ENCODE assay signal across 9 cellular contexts in the genomic region with DNA sequence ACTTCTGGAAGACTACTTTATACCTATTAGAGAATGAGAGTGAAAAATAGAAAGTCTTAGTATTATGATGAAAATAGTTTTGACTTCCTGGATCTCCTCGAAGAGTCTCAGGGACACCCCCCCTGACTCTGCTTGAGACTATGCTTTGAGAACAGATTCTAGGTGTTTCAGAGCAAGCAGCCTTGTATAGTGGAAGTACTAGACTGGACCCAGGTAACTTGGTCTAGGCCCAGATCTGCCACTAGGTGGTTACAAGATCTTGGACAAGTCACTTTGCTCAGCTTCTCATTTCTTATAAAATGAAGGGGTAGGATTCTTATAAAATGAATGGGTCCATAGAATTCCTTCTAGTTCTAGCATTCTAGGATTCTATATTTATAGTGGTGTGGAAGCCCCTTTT. TPM values are rescaled to one million over a fixed set of nuclear protein-coding genes. Genes with fewer than 3 reads are reported as not detected.
DNase-seq lines count a peak whose midpoint lies in the region; ATAC-seq and TF ChIP-seq lines count a peak whose summit lies in the region.
"Had no signal": no experiment of that assay in that cellular context is flagged by ENCODE, and none has a peak within 500 bp of the region (broad histone marks: within the 10 kb centered on the region; RNA-seq: fewer than 3 reads in every experiment).

No MANE protein-coding gene starts in this region.

- POLR2A ChIA-PET in WTC11 (lab: Charles Lee): no interaction called here

- TF ChIP-seq CTCF in WTC11 (IDR thresholded peaks at IDR 0.05): no peak

- H3K9me3 Mint-ChIP-seq in activated naive CD4-positive, alpha-beta T cell treated with anti-CD3 and anti-CD28 coated beads, Interleukin-2, amount 50 U/mL, for 72 hours: no peaks in the 10 kb centered on the region
- H3K9me3 Mint-ChIP-seq in WTC11: no peaks in the 10 kb centered on the region
- H3K9me3 Mint-ChIP-seq in stimulated activated effector memory CD8-positive, alpha-beta T cell treated with anti-CD3 and anti-CD28 coated beads, Interleukin-12 subunit alpha, Interleukin-12 subunit beta, amount 100 ng/mL, for 72 hours: no peaks in the 10 kb centered on the region
- H3K9me3 Mint-ChIP-seq: natural killer cell had no signal

- DNase-seq in activated naive CD4-positive, alpha-beta T cell treated with anti-CD3 and anti-CD28 coated beads, Interleukin-2, amount 50 U/mL, for 72 hours (ENCODE audit: low spot score in 2 of 2): no peak
- no peak for DNase-seq in activated naive CD4-positive, alpha-beta T cell treated with anti-CD3 and anti-CD28 coated beads, Interleukin-2, amount 50 U/mL, for 16 hours
- peak; percentile 15 for DNase-seq in WTC11 (ENCODE audit: low spot score)
- no peak for DNase-seq in stimulated activated effector memory CD8-positive, alpha-beta T cell treated with anti-CD3 and anti-CD28 coated beads, Interleukin-12 subunit alpha, Interleukin-12 subunit beta, amount 100 ng/mL, for 72 hours (ENCODE audit: low spot score in 2 of 2)
- no peak for DNase-seq in SIG-M5 (lab: John Stamatoyannopoulos, UW)
- no peak for DNase-seq in COLO829 (ENCODE audit: low spot score)
- DNase-seq: natural killer cell had no signal

- H3K4me1 Mint-ChIP-seq in WTC11: peaks cover 17% of the 10 kb centered on the region
- peaks cover 5% of the 10 kb centered on the region for H3K4me1 Mint-ChIP-seq in stimulated activated effector memory CD8-positive, alpha-beta T cell treated with anti-CD3 and anti-CD28 coated beads, Interleukin-12 subunit alpha, Interleukin-12 subunit beta, amount 100 ng/mL, for 72 hours

- CTCF ChIA-PET in WTC11 (lab: Charles Lee): interaction anchor here (0.7 kb wide), 1 partner anchor 8 kb away, joined by 3 read pairs; no protein-coding TSS in a partner anchor

- no peak overlapping the region for H3K27ac Mint-ChIP-seq in activated naive CD4-positive, alpha-beta T cell treated with anti-CD3 and anti-CD28 coated beads, Interleukin-2, amount 50 U/mL, for 72 hours
- no peak overlapping the region for H3K27ac Mint-ChIP-seq in WTC11
- no peak overlapping the region for H3K27ac Mint-ChIP-seq in stimulated activated effector memory CD8-positive, alpha-beta T cell treated with anti-CD3 and anti-CD28 coated beads, Interleukin-12 subunit alpha, Interleukin-12 subunit beta, amount 100 ng/mL, for 72 hours
- H3K27ac Mint-ChIP-seq: natural killer cell had no signal

- no peaks in the 10 kb centered on the region for H3K27me3 Mint-ChIP-seq in WTC11 (ENCODE audit: low read depth)

- peaks cover 0 to 11% of the 10 kb centered on the region in 2 donors for H3K36me3 Mint-ChIP-seq in activated naive CD4-positive, alpha-beta T cell treated with anti-CD3 and anti-CD28 coated beads, Interleukin-2, amount 50 U/mL, for 72 hours
- H3K36me3 Mint-ChIP-seq in WTC11: no peaks in the 10 kb centered on the region; the same call in 1 of the 2 replicates
- H3K36me3 Mint-ChIP-seq in stimulated activated effector memory CD8-positive, alpha-beta T cell treated with anti-CD3 and anti-CD28 coated beads, Interleukin-12 subunit alpha, Interleukin-12 subunit beta, amount 100 ng/mL, for 72 hours: peaks cover 12% of the 10 kb centered on the region
- H3K36me3 Mint-ChIP-seq: natural killer cell had no signal

- peak; percentile 53 to 72 for ATAC-seq in activated naive CD4-positive, alpha-beta T cell treated with anti-CD3 and anti-CD28 coated beads, Interleukin-2, amount 50 U/mL, for 72 hours
- ATAC-seq in HG03045 (IDR thresholded peaks at IDR 0.05; ENCODE audit: unreplicated experiment) (peak; percentile 81), WTC11 (peak; percentile 56), HG02759 (IDR thresholded peaks at IDR 0.05; ENCODE audit: unreplicated experiment) (no peak)
- ATAC-seq in stimulated activated effector memory CD8-positive, alpha-beta T cell treated with anti-CD3 and anti-CD28 coated beads, Interleukin-12 subunit alpha, Interleukin-12 subunit beta, amount 100 ng/mL, for 72 hours: peak; percentile 49

- no peak overlapping the region for H3K4me3 Mint-ChIP-seq in WTC11
- no peak overlapping the region for H3K4me3 Mint-ChIP-seq in stimulated activated effector memory CD8-positive, alpha-beta T cell treated with anti-CD3 and anti-CD28 coated beads, Interleukin-12 subunit alpha, Interleukin-12 subunit beta, amount 100 ng/mL, for 72 hours
- H3K4me3 Mint-ChIP-seq: natural killer cell had no signal

TF ChIP-seq in WTC11, 78 proteins besides CTCF, POLR2A, EP300 and RAD21 (continues in another document):
- TF ChIP-seq ZNF396 (CRISPR knock-in tag; IDR thresholded peaks at IDR 0.05; ENCODE audit: borderline replicate concordance) (no peak), IRF1 (CRISPR knock-in tag; IDR thresholded peaks at IDR 0.05) (no peak), NFE2L1 (CRISPR knock-in tag; IDR thresholded peaks at IDR 0.05) (no peak), ELF4 (CRISPR knock-in tag; IDR thresholded peaks at IDR 0.05; ENCODE audit: low read depth) (no peak), SP1 (CRISPR knock-in tag; conservative IDR thresholded peaks at IDR 0.05) (no peak), GRHL2 (CRISPR knock-in tag; IDR thresholded peaks at IDR 0.05; ENCODE audit: insufficient replicate concordance, severe bottlenecking) (no peak), TP53 (CRISPR knock-in tag; IDR thresholded peaks at IDR 0.05) (no peak), ZNF317 (CRISPR knock-in tag; IDR thresholded peaks at IDR 0.05; ENCODE audit: borderline replicate concordance, low read depth) (no peak), NR2C2 (CRISPR knock-in tag; IDR thresholded peaks at IDR 0.05) (no peak), ZNF121 (CRISPR knock-in tag; IDR thresholded peaks at IDR 0.05) (no peak), FOXP4 (CRISPR knock-in tag; IDR thresholded peaks at IDR 0.05) (no peak)
- TF ChIP-seq, protein P1, sequence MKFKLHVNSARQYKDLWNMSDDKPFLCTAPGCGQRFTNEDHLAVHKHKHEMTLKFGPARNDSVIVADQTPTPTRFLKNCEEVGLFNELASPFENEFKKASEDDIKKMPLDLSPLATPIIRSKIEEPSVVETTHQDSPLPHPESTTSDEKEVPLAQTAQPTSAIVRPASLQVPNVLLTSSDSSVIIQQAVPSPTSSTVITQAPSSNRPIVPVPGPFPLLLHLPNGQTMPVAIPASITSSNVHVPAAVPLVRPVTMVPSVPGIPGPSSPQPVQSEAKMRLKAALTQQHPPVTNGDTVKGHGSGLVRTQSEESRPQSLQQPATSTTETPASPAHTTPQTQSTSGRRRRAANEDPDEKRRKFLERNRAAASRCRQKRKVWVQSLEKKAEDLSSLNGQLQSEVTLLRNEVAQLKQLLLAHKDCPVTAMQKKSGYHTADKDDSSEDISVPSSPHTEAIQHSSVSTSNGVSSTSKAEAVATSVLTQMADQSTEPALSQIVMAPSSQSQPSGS (CRISPR knock-in tag; IDR thresholded peaks at IDR 0.05; ENCODE audit: borderline replicate concordance, low read depth): no peak
- TF ChIP-seq, protein P2, sequence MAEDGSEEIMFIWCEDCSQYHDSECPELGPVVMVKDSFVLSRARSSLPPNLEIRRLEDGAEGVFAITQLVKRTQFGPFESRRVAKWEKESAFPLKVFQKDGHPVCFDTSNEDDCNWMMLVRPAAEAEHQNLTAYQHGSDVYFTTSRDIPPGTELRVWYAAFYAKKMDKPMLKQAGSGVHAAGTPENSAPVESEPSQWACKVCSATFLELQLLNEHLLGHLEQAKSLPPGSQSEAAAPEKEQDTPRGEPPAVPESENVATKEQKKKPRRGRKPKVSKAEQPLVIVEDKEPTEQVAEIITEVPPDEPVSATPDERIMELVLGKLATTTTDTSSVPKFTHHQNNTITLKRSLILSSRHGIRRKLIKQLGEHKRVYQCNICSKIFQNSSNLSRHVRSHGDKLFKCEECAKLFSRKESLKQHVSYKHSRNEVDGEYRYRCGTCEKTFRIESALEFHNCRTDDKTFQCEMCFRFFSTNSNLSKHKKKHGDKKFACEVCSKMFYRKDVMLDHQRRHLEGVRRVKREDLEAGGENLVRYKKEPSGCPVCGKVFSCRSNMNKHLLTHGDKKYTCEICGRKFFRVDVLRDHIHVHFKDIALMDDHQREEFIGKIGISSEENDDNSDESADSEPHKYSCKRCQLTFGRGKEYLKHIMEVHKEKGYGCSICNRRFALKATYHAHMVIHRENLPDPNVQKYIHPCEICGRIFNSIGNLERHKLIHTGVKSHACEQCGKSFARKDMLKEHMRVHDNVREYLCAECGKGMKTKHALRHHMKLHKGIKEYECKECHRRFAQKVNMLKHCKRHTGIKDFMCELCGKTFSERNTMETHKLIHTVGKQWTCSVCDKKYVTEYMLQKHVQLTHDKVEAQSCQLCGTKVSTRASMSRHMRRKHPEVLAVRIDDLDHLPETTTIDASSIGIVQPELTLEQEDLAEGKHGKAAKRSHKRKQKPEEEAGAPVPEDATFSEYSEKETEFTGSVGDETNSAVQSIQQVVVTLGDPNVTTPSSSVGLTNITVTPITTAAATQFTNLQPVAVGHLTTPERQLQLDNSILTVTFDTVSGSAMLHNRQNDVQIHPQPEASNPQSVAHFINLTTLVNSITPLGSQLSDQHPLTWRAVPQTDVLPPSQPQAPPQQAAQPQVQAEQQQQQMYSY (CRISPR knock-in tag; IDR thresholded peaks at IDR 0.05): no peak

RNA-seq across cellular contexts. Expression of gene ABHD5, which starts 9.1 kb away (rescaled TPM):
- 10 to 100 TPM; 11.3 to 13.6 TPM for total RNA-seq in activated naive CD4-positive, alpha-beta T cell treated with anti-CD3 and anti-CD28 coated beads, Interleukin-2, amount 50 U/mL, for 72 hours
- 9.5 to 11.3 TPM (median 10.9 TPM) in 3 replicates for total RNA-seq in WTC11 (2021)
